In the genomic region with DNA sequence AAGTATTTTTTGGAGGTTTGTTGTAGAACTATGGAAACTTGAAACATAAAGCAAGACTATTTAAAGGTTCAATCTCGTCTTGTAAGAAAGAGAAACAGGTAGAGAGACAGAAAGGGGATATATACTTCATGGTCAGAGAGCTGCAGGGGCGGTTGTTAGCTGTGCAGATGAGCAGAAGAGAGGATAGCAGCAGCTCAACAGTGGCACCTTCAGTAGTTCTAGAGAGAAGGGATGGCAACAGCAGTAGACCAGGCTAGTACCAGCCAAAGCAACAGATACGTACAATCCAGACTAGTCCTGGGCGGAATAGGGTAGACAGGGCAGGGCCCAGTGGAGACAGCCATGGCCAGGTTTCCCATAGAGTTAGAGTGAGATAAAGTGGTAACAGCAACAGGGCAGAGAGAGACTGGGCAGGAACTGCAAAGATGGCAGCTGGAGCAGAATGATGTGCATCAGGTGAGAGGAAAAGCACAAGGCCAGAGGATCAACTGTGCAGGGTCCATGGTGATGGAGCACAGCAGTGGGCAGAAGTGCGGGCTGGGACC, we compare ENCODE assay signal across 1 cellular context.
TF ChIP-seq lines count a peak whose summit lies in the region.

No MANE protein-coding gene starts in this region.

TF ChIP-seq in WTC11, 78 proteins besides CTCF, POLR2A, EP300 and RAD21 (continued from another document):
- TF ChIP-seq, protein P1, sequence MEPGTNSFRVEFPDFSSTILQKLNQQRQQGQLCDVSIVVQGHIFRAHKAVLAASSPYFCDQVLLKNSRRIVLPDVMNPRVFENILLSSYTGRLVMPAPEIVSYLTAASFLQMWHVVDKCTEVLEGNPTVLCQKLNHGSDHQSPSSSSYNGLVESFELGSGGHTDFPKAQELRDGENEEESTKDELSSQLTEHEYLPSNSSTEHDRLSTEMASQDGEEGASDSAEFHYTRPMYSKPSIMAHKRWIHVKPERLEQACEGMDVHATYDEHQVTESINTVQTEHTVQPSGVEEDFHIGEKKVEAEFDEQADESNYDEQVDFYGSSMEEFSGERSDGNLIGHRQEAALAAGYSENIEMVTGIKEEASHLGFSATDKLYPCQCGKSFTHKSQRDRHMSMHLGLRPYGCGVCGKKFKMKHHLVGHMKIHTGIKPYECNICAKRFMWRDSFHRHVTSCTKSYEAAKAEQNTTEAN (CRISPR knock-in tag; IDR thresholded peaks at IDR 0.05): peak; percentile 86; the same call in 1 of the 2 replicates
- TF ChIP-seq GABPB1 (CRISPR knock-in tag; IDR thresholded peaks at IDR 0.05): no peak
- peak; percentile 94 for TF ChIP-seq NFE2L1 (CRISPR knock-in tag; IDR thresholded peaks at IDR 0.05)
- TF ChIP-seq, protein P2, sequence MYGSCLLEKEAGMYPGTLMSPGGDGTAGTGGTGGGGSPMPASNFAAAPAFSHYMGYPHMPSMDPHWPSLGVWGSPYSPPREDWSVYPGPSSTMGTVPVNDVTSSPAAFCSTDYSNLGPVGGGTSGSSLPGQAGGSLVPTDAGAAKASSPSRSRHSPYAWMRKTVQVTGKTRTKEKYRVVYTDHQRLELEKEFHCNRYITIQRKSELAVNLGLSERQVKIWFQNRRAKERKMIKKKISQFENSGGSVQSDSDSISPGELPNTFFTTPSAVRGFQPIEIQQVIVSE (CRISPR knock-in tag; IDR thresholded peaks at IDR 0.05; ENCODE audit: borderline replicate concordance): peak; percentile 100
